1 cellular context compared by ENCODE assay signal in genomic region chr20:41133709-41134361, GRCh38.
TF ChIP-seq lines count a peak whose summit lies in the region.

No MANE protein-coding gene starts in this region.

TF ChIP-seq in K562, 482 proteins besides CTCF, POLR2A, EP300 and RAD21 (continued from another document):
- no peak for TF ChIP-seq GTF2B (IDR thresholded peaks at IDR 0.05; ENCODE audit: extremely low read depth, insufficient read length)
